Comparison of ENCODE assay signal across 8 cellular contexts in genomic region chr7:140059288-140060242, GRCh38. TPM values are rescaled to one million over a fixed set of nuclear protein-coding genes. Genes with fewer than 3 reads are reported as not detected.
DNase-seq lines count a peak whose midpoint lies in the region; ATAC-seq and TF ChIP-seq lines count a peak whose summit lies in the region.

No MANE protein-coding gene starts in this region.

- CTCF ChIA-PET in CD8-positive, alpha-beta T cell (lab: Charles Lee), result interaction anchor here (1.9 kb wide), 1 partner anchor 246 kb away, joined by 5 read pairs; no protein-coding TSS in a partner anchor

- intact Hi-C loops in CD8-positive, alpha-beta T cell (cut with DNase I, micrococcal nuclease), result loop anchor here (5.0 to 10.0 kb wide), 6 partner anchors 118 to 953 kb away; partner anchors contain the start of genes FMC1 (in 1 of the 2), HIPK2 (in 1 of the 2), KDM7A (in 1 of the 2) and MRPS33 (in 1 of the 2)
- intact Hi-C loops in activated T-helper 2 cell treated with anti-CD3 and anti-CD28 coated beads, Interferon-gamma antibody, Interleukin-2, Interleukin-4, amounts not matched to agents 10 μg/mL and 5 μg/mL and 100 μg/mL, durations not matched to agents 14 hours and 24 hours and 36 hours (cut with micrococcal nuclease), result loop anchor here (5.0 to 10.0 kb wide), 3 partner anchors 173 to 343 kb away; partner anchors contain the start of gene RAB19

- no peaks in the 10 kb centered on the region for H3K9me3 ChIP-seq in CD8-positive, alpha-beta T cell (ENCODE audit: low read length)

- H3K27me3 Mint-ChIP-seq in CD8-positive, alpha-beta T cell (ENCODE audit: low read depth), result no peaks in the 10 kb centered on the region
- no peaks in the 10 kb centered on the region for H3K27me3 Mint-ChIP-seq in activated T-helper 2 cell treated with anti-CD3 and anti-CD28 coated beads, Interferon-gamma antibody, Interleukin-2, Interleukin-4, amounts not matched to agents 10 μg/mL and 5 μg/mL and 100 μg/mL, durations not matched to agents 14 hours and 24 hours and 36 hours (ENCODE audit: low read depth)

- peaks cover 34% of the 10 kb centered on the region for H3K4me1 ChIP-seq in CD8-positive, alpha-beta T cell (ENCODE audit: insufficient read depth, low read length)

- peaks cover 39% of the 10 kb centered on the region for H3K36me3 Mint-ChIP-seq in CD8-positive, alpha-beta T cell
- H3K36me3 Mint-ChIP-seq in activated T-helper 2 cell treated with anti-CD3 and anti-CD28 coated beads, Interferon-gamma antibody, Interleukin-2, Interleukin-4, amounts not matched to agents 10 μg/mL and 5 μg/mL and 100 μg/mL, durations not matched to agents 14 hours and 24 hours and 36 hours (ENCODE audit: low read depth), result peaks cover 34% of the 10 kb centered on the region

- DNase-seq in CD8-positive, alpha-beta T cell, result peak in 6 of 7 experiments; percentile 16 to 59 (median 42)
- DNase-seq in NCI-H226 (peak; percentile 97), hepatic stellate cell (ENCODE audit: low spot score) (peak; percentile 81), HuH-7 (ENCODE audit: low spot score) (no peak)
- no peak for DNase-seq in activated T-helper 2 cell treated with anti-CD3 and anti-CD28 coated beads, Interferon-gamma antibody, Interleukin-2, Interleukin-4, amounts not matched to agents 10 μg/mL and 5 μg/mL and 100 μg/mL, durations not matched to agents 14 hours and 24 hours and 36 hours (ENCODE audit: low spot score)
- peak; percentile 17 to 30 (median 25) for DNase-seq in stimulated activated CD4-positive, alpha-beta T cell treated with anti-CD3 and anti-CD28 coated beads, TNF-alpha, amount 100 ng/mL, for 1 hour (ENCODE audit: low read depth in 3 of 3, low spot score in 1 of 3)

- no peaks in the 10 kb centered on the region for H3K36me3 ChIP-seq in CD8-positive, alpha-beta T cell (ENCODE audit: insufficient read depth, low read length)

- peaks cover 60% of the 10 kb centered on the region for H3K4me1 Mint-ChIP-seq in CD8-positive, alpha-beta T cell (ENCODE audit: low read depth)
- peaks cover 48% of the 10 kb centered on the region for H3K4me1 Mint-ChIP-seq in activated T-helper 2 cell treated with anti-CD3 and anti-CD28 coated beads, Interferon-gamma antibody, Interleukin-2, Interleukin-4, amounts not matched to agents 10 μg/mL and 5 μg/mL and 100 μg/mL, durations not matched to agents 14 hours and 24 hours and 36 hours (ENCODE audit: low read depth)

- H3K27me3 ChIP-seq in CD8-positive, alpha-beta T cell (ENCODE audit: insufficient read depth, low read length), result no peaks in the 10 kb centered on the region

- ATAC-seq in CD8-positive, alpha-beta T cell, result no peak
- ATAC-seq in HG02885 (IDR thresholded peaks at IDR 0.05; ENCODE audit: poor library complexity, unreplicated experiment), result no peak
- ATAC-seq in HG03025 (IDR thresholded peaks at IDR 0.05; ENCODE audit: low FRiP score, unreplicated experiment), result no peak

- H3K4me3 Mint-ChIP-seq in CD8-positive, alpha-beta T cell, result peak overlapping the region; percentile 33
- peak overlapping the region; percentile 71 for H3K4me3 Mint-ChIP-seq in activated T-helper 2 cell treated with anti-CD3 and anti-CD28 coated beads, Interferon-gamma antibody, Interleukin-2, Interleukin-4, amounts not matched to agents 10 μg/mL and 5 μg/mL and 100 μg/mL, durations not matched to agents 14 hours and 24 hours and 36 hours (ENCODE audit: low read depth)

- H3K4me3 ChIP-seq in CD8-positive, alpha-beta T cell (ENCODE audit: low read depth, low read length), result no peak overlapping the region

- peak overlapping the region; percentile 94 for H3K27ac Mint-ChIP-seq in CD8-positive, alpha-beta T cell
- H3K27ac Mint-ChIP-seq in activated T-helper 2 cell treated with anti-CD3 and anti-CD28 coated beads, Interferon-gamma antibody, Interleukin-2, Interleukin-4, amounts not matched to agents 10 μg/mL and 5 μg/mL and 100 μg/mL, durations not matched to agents 14 hours and 24 hours and 36 hours, result peak overlapping the region; percentile 79

- H3K9me3 Mint-ChIP-seq in CD8-positive, alpha-beta T cell, result no peaks in the 10 kb centered on the region
- no peaks in the 10 kb centered on the region for H3K9me3 Mint-ChIP-seq in activated T-helper 2 cell treated with anti-CD3 and anti-CD28 coated beads, Interferon-gamma antibody, Interleukin-2, Interleukin-4, amounts not matched to agents 10 μg/mL and 5 μg/mL and 100 μg/mL, durations not matched to agents 14 hours and 24 hours and 36 hours

- POLR2A ChIA-PET in CD8-positive, alpha-beta T cell (lab: Charles Lee), result interaction anchor here (0.9 kb wide), 1 partner anchor 21 kb away, joined by 3 read pairs; no protein-coding TSS in a partner anchor

- H3K27ac ChIP-seq in CD8-positive, alpha-beta T cell (ENCODE audit: low read depth, low read length), result no peak overlapping the region

- TF ChIP-seq CTCF in CD8-positive, alpha-beta T cell (IDR thresholded peaks at IDR 0.05), result no peak

RNA-seq across cellular contexts. Expression of gene PARP12, which starts 3.2 kb away (rescaled TPM):
- 10 to 100 TPM; 70.3 to 85.5 TPM for total RNA-seq in CD8-positive, alpha-beta T cell
- 23.6 and 24.6 TPM in 2 replicates for total RNA-seq in activated T-helper 2 cell treated with anti-CD3 and anti-CD28 coated beads, Interferon-gamma antibody, Interleukin-2, Interleukin-4, amounts not matched to agents 10 μg/mL and 5 μg/mL and 100 μg/mL, durations not matched to agents 14 hours and 24 hours and 36 hours

Comparison
In these comparisons a context has a peak if more than half of its experiments do, and no peak if none do; other contexts are left out.
1. DNase-seq: peak in CD8-positive, alpha-beta T cell (6 of 7), NCI-H226 (single experiment), hepatic stellate cell (single experiment) and stimulated activated CD4-positive, alpha-beta T cell treated with anti-CD3 and anti-CD28 coated beads, TNF-alpha, amount 100 ng/mL, for 1 hour (3 of 3); none in activated T-helper 2 cell treated with anti-CD3 and anti-CD28 coated beads, Interferon-gamma antibody, Interleukin-2, Interleukin-4, amounts not matched to agents 10 μg/mL and 5 μg/mL and 100 μg/mL, durations not matched to agents 14 hours and 24 hours and 36 hours (single experiment) and HuH-7 (single experiment).